ENCODE assay signal across 30 cellular contexts in the genomic region with DNA sequence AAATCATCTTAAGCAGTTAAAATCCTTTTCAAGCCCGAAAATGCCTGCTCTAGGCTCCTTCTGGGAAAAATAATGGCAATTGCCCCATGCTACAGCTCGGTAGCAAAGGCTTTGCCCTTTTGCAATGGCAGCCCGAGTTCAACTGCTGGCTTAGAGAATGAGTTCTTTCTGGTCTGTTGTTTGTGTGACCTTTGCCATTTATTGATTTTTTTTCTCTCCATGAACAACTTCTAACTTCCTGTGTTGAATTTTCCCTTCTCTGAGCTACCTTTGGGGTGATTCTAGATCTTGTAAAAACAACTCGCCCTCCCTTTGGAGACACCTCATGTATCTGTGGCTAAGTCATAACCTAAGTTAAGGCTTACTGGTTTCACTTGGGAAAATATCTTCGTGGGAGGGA.
A peak's percentile ranks its signal among the peaks of the same experiment; 100 is the strongest.
DNase-seq lines count a peak whose midpoint lies in the region; ATAC-seq and TF ChIP-seq lines count a peak whose summit lies in the region.
"Had no signal": no experiment of that assay in that cellular context is flagged by ENCODE, and none has a peak within 500 bp of the region (broad histone marks: within the 10 kb centered on the region; RNA-seq: fewer than 3 reads in every experiment).

No MANE protein-coding gene starts in this region.

- ATAC-seq in effector memory CD8-positive, alpha-beta T cell (replicated peaks): no peak
- ATAC-seq: activated CD8-positive, alpha-beta T cell treated with anti-CD3 and anti-CD28 coated beads, Interleukin-2, amount 10 ng/mL, durations not matched to agents 7 days and 5 days; heart right ventricle; SK-N-SH treated with all-trans-retinoic acid at 6 μM for 48 hours had no signal

- in situ Hi-C loops in G401 (cut with HindIII; ENCODE audit: low sequenced_read_pairs): no loop called here

- TF ChIP-seq CTCF in Calu3 (IDR thresholded peaks at IDR 0.05; ENCODE audit: unreplicated experiment) (no peak), fibroblast of villous mesenchyme (IDR thresholded peaks at IDR 0.05; ENCODE audit: insufficient read depth, low read depth, low read length) (no peak), nephron progenitor cell (IDR thresholded peaks at IDR 0.05) (no peak)

- H3K4me3 Mint-ChIP-seq in Calu3 (ENCODE audit: low read depth, unreplicated experiment) (peak overlapping the region; percentile 28), nephron progenitor cell (no peak overlapping the region)
- H3K4me3 Mint-ChIP-seq in effector memory CD8-positive, alpha-beta T cell: no peak overlapping the region
- H3K4me3 Mint-ChIP-seq: activated CD8-positive, alpha-beta T cell treated with anti-CD3 and anti-CD28 coated beads, Interleukin-2, amount 10 ng/mL, durations not matched to agents 7 days and 5 days; activated naive CD8-positive, alpha-beta T cell treated with anti-CD3 and anti-CD28 coated beads for 36 hours; CD8-positive, alpha-beta memory T cell; IgD-negative memory B cell had no signal

- BruUV-seq in Calu3 (replicated peaks; lab: Mats Ljungman, UMichigan): no TSS peak

- no peaks in the 10 kb centered on the region for H3K27me3 Mint-ChIP-seq in Calu3 (ENCODE audit: unreplicated experiment)
- H3K27me3 Mint-ChIP-seq in nephron progenitor cell (ENCODE audit: low read depth, poor library complexity): no peaks in the 10 kb centered on the region
- H3K27me3 Mint-ChIP-seq in effector memory CD8-positive, alpha-beta T cell: peaks cover 0 to 10% of the 10 kb centered on the region in 2 donors
- H3K27me3 Mint-ChIP-seq: IgD-negative memory B cell had no signal

- H3K9me3 Mint-ChIP-seq in Calu3 (ENCODE audit: low read depth, unreplicated experiment): no peaks in the 10 kb centered on the region
- H3K9me3 Mint-ChIP-seq in nephron progenitor cell: peaks cover 19% of the 10 kb centered on the region
- H3K9me3 Mint-ChIP-seq in effector memory CD8-positive, alpha-beta T cell: peaks cover 2 to 10% of the 10 kb centered on the region in 2 donors

- H3K27ac Mint-ChIP-seq in Calu3 (ENCODE audit: unreplicated experiment) (peak overlapping the region; percentile 67), nephron progenitor cell (peak overlapping the region; percentile 66)
- H3K27ac Mint-ChIP-seq in effector memory CD8-positive, alpha-beta T cell: no peak overlapping the region
- H3K27ac Mint-ChIP-seq: activated CD8-positive, alpha-beta T cell treated with anti-CD3 and anti-CD28 coated beads, Interleukin-2, amount 10 ng/mL, durations not matched to agents 7 days and 5 days; activated naive CD8-positive, alpha-beta T cell treated with anti-CD3 and anti-CD28 coated beads for 36 hours; CD8-positive, alpha-beta memory T cell; IgD-negative memory B cell had no signal

- peaks cover 43% of the 10 kb centered on the region for H3K4me1 Mint-ChIP-seq in Calu3 (ENCODE audit: low read depth, unreplicated experiment)
- peaks cover 41% of the 10 kb centered on the region for H3K4me1 Mint-ChIP-seq in nephron progenitor cell
- H3K4me1 Mint-ChIP-seq in effector memory CD8-positive, alpha-beta T cell (ENCODE audit: low read depth in 2 of 2): no peaks in the 10 kb centered on the region
- H3K4me1 Mint-ChIP-seq: CD8-positive, alpha-beta memory T cell had no signal

- no peaks in the 10 kb centered on the region for H3K36me3 Mint-ChIP-seq in Calu3 (ENCODE audit: insufficient read depth, unreplicated experiment)
- H3K36me3 Mint-ChIP-seq in nephron progenitor cell (ENCODE audit: low read depth): peaks cover 20% of the 10 kb centered on the region
- no peaks in the 10 kb centered on the region for H3K36me3 Mint-ChIP-seq in effector memory CD8-positive, alpha-beta T cell (ENCODE audit: insufficient read depth)
- H3K36me3 Mint-ChIP-seq: CD8-positive, alpha-beta memory T cell; IgD-negative memory B cell had no signal

- H3K4me3 ChIP-seq in fibroblast of villous mesenchyme (ENCODE audit: low read depth, low read length): no peak overlapping the region
- H3K4me3 ChIP-seq: cardiac muscle cell, coronary artery, esophagus muscularis mucosa, heart right ventricle, MG63, skin epidermis, transverse colon had no signal

- CTCF ChIA-PET in Calu3 (lab: Charles Lee): interaction anchor here (0.6 to 1.2 kb wide), 3 partner anchors 109 to 223 kb away, joined by 3 to 4 read pairs (median 4); no protein-coding TSS in a partner anchor

- intact Hi-C loops in Calu3 (cut with micrococcal nuclease; ENCODE audit: unreplicated experiment): loop anchor here (5.0 kb wide), 1 partner anchor 48 kb away; no protein-coding TSS in a partner anchor

- DNase-seq in Calu3 (peak; percentile 43), M059J (ENCODE audit: low read depth) (peak; percentile 35), fibroblast of villous mesenchyme (ENCODE audit: low read depth) (peak; percentile 38), nephron progenitor cell (no peak), G401 (ENCODE audit: low spot score) (no peak), CD1c-positive myeloid dendritic cell (ENCODE audit: extremely low spot score) (no peak)
- DNase-seq in stimulated activated CD4-positive, alpha-beta T cell treated with anti-CD3 and anti-CD28 coated beads, Interleukin-2, amount 100 ng/mL, for 48 hours: no peak
- DNase-seq in effector memory CD8-positive, alpha-beta T cell: no peak
- DNase-seq: activated CD8-positive, alpha-beta T cell treated with anti-CD3 and anti-CD28 coated beads, Interleukin-2, amount 10 ng/mL, durations not matched to agents 7 days and 5 days; activated effector memory CD4-positive, alpha-beta T cell treated with Interleukin-2 at 50 U/mL for 16 hours; activated naive CD8-positive, alpha-beta T cell treated with anti-CD3 and anti-CD28 coated beads for 36 hours; aorta; CD8-positive, alpha-beta memory T cell; effector memory CD4-positive, alpha-beta T cell; foreskin melanocyte; heart right ventricle; mammary epithelial cell; MG63; NCI-H1417; NCI-H446; NCI-H82; stimulated activated CD4-positive, alpha-beta T cell treated with anti-CD3 and anti-CD28 coated beads, Interleukin-1b, Interleukin-23, amount 100 ng/mL, for 48 hours; T-helper 2 cell; transverse colon had no signal

Comparison
In these comparisons a context has a peak if more than half of its experiments do, and no peak if none do; other contexts are left out.
1. DNase-seq: peak in Calu3 (single experiment), M059J (single experiment) and fibroblast of villous mesenchyme (single experiment); none in nephron progenitor cell (single experiment), stimulated activated CD4-positive, alpha-beta T cell treated with anti-CD3 and anti-CD28 coated beads, Interleukin-2, amount 100 ng/mL, for 48 hours (0 of 2), G401 (single experiment), effector memory CD8-positive, alpha-beta T cell (0 of 3) and CD1c-positive myeloid dendritic cell (single experiment).
2. H3K27ac Mint-ChIP-seq: peak in Calu3 (single experiment) and nephron progenitor cell (single experiment); none in effector memory CD8-positive, alpha-beta T cell (0 of 2).